ENCODE assay signal across 23 cellular contexts in genomic region chr4:39022241-39022640, GRCh38. TPM values are rescaled to one million over a fixed set of nuclear protein-coding genes. Genes with fewer than 3 reads are reported as not detected.
A peak's percentile ranks its signal among the peaks of the same experiment; 100 is the strongest.
DNase-seq lines count a peak whose midpoint lies in the region; ATAC-seq, FAIRE-seq and TF ChIP-seq lines count a peak whose summit lies in the region.
"Had no signal": no experiment of that assay in that cellular context is flagged by ENCODE, and none has a peak within 500 bp of the region (broad histone marks: within the 10 kb centered on the region; RNA-seq: fewer than 3 reads in every experiment).

No MANE protein-coding gene starts in this region.

- peak overlapping the region; percentile 25; the same call in 1 of the 2 replicates for H3K14ac ChIP-seq in IMR-90 (replicated peaks; ENCODE audit: low read depth, low read length)

- peaks cover 22% of the 10 kb centered on the region for H3K4me1 Mint-ChIP-seq in chondrocyte (ENCODE audit: low read depth)

- TF ChIP-seq RAD21 in IMR-90 (IDR thresholded peaks at IDR 0.05; ENCODE audit: low read length), result no peak

- no peak for TF ChIP-seq CTCF in IMR-90 (conservative IDR thresholded peaks at IDR 0.05; ENCODE audit: low read depth, low read length)
- TF ChIP-seq CTCF in chondrocyte (IDR thresholded peaks at IDR 0.05), result no peak
- TF ChIP-seq CTCF in brain microvascular endothelial cell (IDR thresholded peaks at IDR 0.05; ENCODE audit: low read depth, low read length, missing control alignments), result no peak

- peaks cover 3% of the 10 kb centered on the region; the same call in 1 of the 2 replicates for H3K4me1 ChIP-seq in IMR-90 (ENCODE audit: control insufficient read depth, insufficient read depth, low read length)
- H3K4me1 ChIP-seq: Caco-2 had no signal

- H2BK5ac ChIP-seq in IMR-90 (ENCODE audit: low read depth, low read length, poor library complexity, severe bottlenecking), result peak overlapping the region; percentile 67

- in situ Hi-C loops in IMR-90 (cut with MboI; ENCODE audit: low sequenced_read_pairs) (no loop called here), brain microvascular endothelial cell (cut with HindIII; ENCODE audit: low pct_ligation_motif_present, low sequenced_read_pairs) (no loop called here)

- H3K56ac ChIP-seq in IMR-90 (ENCODE audit: extremely low read depth, insufficient read depth, low read length), result 0 out of 2 replicates have a peak overlapping the region, but pooled peaks have one; percentile 62

- H2BK20ac ChIP-seq in IMR-90 (ENCODE audit: low read depth, low read length), result no peak overlapping the region; the same call in 1 of the 2 replicates

- H3K27ac ChIP-seq in IMR-90 (ENCODE audit: insufficient read depth, low read length) (no peak overlapping the region), brain microvascular endothelial cell (no peak overlapping the region)
- H3K27ac ChIP-seq: BLaER1 treated with 17β-estradiol and CSF1 and Interleukin-3, amounts not matched to agents 10 nM and 100 nM; C4-2B had no signal

- peak overlapping the region; percentile 23 for H3K27ac Mint-ChIP-seq in chondrocyte (ENCODE audit: unreplicated experiment)
- H3K27ac Mint-ChIP-seq: CD4-positive, alpha-beta T cell; CD8-positive, alpha-beta T cell had no signal

- H3K9me3 Mint-ChIP-seq in chondrocyte (ENCODE audit: low read depth), result peaks cover 5% of the 10 kb centered on the region

- no peak overlapping the region for H2AK9ac ChIP-seq in IMR-90 (replicated peaks; ENCODE audit: low read depth, low read length, poor library complexity)

- CTCF ChIA-PET in IMR-90 (lab: Yijun Ruan, JAX), result no interaction called here

- no peaks in the 10 kb centered on the region for H3K9me1 ChIP-seq in IMR-90 (ENCODE audit: insufficient read depth, low read length)

- H4K20me1 ChIP-seq in IMR-90 (ENCODE audit: insufficient read depth, low read length), result no peaks in the 10 kb centered on the region
- H4K20me1 ChIP-seq: BLaER1 treated with 17β-estradiol and CSF1 and Interleukin-3, amounts not matched to agents 10 nM and 100 nM had no signal

- H3K9me3 ChIP-seq in IMR-90 (ENCODE audit: control insufficient read depth, insufficient read depth, low read length), result no peaks in the 10 kb centered on the region
- H3K9me3 ChIP-seq: Caco-2 had no signal

- no peaks in the 10 kb centered on the region for H3K79me1 ChIP-seq in IMR-90 (ENCODE audit: low read depth in 1 of 2, low read length in 2 of 2)

- no CpG with 5 or more reads among the region's 2 CpGs for WGBS in IMR-90 (ENCODE audit: extremely low coverage in 2 of 2, insufficient read length in 1 of 2), 2 experiments

- no peak for TF ChIP-seq POLR2A in GM12892 (IDR thresholded peaks at IDR 0.05; ENCODE audit: low read depth, low read length)
- no peak for TF ChIP-seq POLR2A in IMR-90 (IDR thresholded peaks at IDR 0.05; ENCODE audit: low read depth, low read length)

- no TSS peak for BruUV-seq in IMR-90 (replicated peaks; lab: Mats Ljungman, UMichigan)

- H3K36me3 ChIP-seq in IMR-90 (ENCODE audit: control insufficient read depth, insufficient read depth, low read length) (no peaks in the 10 kb centered on the region), brain microvascular endothelial cell (replicated peaks) (peaks cover 5% of the 10 kb centered on the region)
- H3K36me3 ChIP-seq: BLaER1 treated with 17β-estradiol and CSF1 and Interleukin-3, amounts not matched to agents 10 nM and 100 nM had no signal

- no peaks in the 10 kb centered on the region for H3K27me3 Mint-ChIP-seq in chondrocyte (ENCODE audit: low read depth)
- H3K27me3 Mint-ChIP-seq: CD4-positive, alpha-beta T cell had no signal

- POLR2A ChIA-PET in IMR-90 (lab: Charles Lee; ENCODE audit: unreplicated experiment), result no interaction called here

- peak; percentile 17 for FAIRE-seq in GM12892 (lab: Jason Lieb, UNC)
- FAIRE-seq: A204.1, D721Med, G401.6, GM12891, GM18507 had no signal

- no peak overlapping the region for H3K23ac ChIP-seq in IMR-90 (ENCODE audit: low read depth, low read length)

- no peak overlapping the region; the same call in 1 of the 2 replicates for H4K91ac ChIP-seq in IMR-90 (ENCODE audit: insufficient read depth, low read depth, low read length)

- H3K4me3 Mint-ChIP-seq in chondrocyte (ENCODE audit: unreplicated experiment), result no peak overlapping the region
- H3K4me3 Mint-ChIP-seq: CD4-positive, alpha-beta T cell; CD8-positive, alpha-beta T cell had no signal

- no peaks in the 10 kb centered on the region for H3K36me3 Mint-ChIP-seq in chondrocyte (ENCODE audit: low read depth)

- H2BK15ac ChIP-seq in IMR-90 (ENCODE audit: low read depth, low read length), result peak overlapping the region; percentile 75; the same call in 2 of the 3 replicates

- no peaks in the 10 kb centered on the region for H3K27me3 ChIP-seq in IMR-90 (ENCODE audit: control insufficient read depth, insufficient read depth, low read length)
- H3K27me3 ChIP-seq in brain microvascular endothelial cell (replicated peaks), result no peaks in the 10 kb centered on the region
- H3K27me3 ChIP-seq: BLaER1 treated with 17β-estradiol and CSF1 and Interleukin-3, amounts not matched to agents 10 nM and 100 nM had no signal

- H2BK120ac ChIP-seq in IMR-90 (ENCODE audit: low read depth, low read length), result peak overlapping the region; percentile 37

- H2AFZ ChIP-seq in IMR-90 (replicated peaks; ENCODE audit: low read length, poor library complexity), result no peak overlapping the region

- peak overlapping the region; percentile 82; the same call in 1 of the 2 replicates for H3K18ac ChIP-seq in IMR-90 (ENCODE audit: low read depth, low read length)

- ATAC-seq in IMR-90 (ENCODE audit: low read depth), result no peak
- ATAC-seq: CD8-positive, alpha-beta T cell had no signal

- H3K4me2 ChIP-seq in IMR-90 (ENCODE audit: low read depth, low read length), result no peak overlapping the region
- H3K4me2 ChIP-seq: BLaER1 treated with 17β-estradiol and CSF1 and Interleukin-3, amounts not matched to agents 10 nM and 100 nM had no signal

- DNase-seq in GM12892 (ENCODE audit: insufficient read length), result no peak
- DNase-seq in IMR-90, result no peak
- no peak for DNase-seq in chondrocyte (ENCODE audit: low spot score)
- no peak for DNase-seq in NCI-H524 (lab: John Stamatoyannopoulos, UW)
- DNase-seq in brain microvascular endothelial cell, result no peak
- no peak for DNase-seq in NCI-H128 (lab: John Stamatoyannopoulos, UW; ENCODE audit: unreplicated experiment)
- DNase-seq in NCI-H146 (lab: John Stamatoyannopoulos, UW), result no peak
- DNase-seq: 8988T; ACHN; Caco-2; Calu3; CD4-positive, alpha-beta T cell; CD8-positive, alpha-beta T cell; DMS79 treated with DMSO at 0.1 percent for 48 hours; GF-D8 had no signal

- H3K4me3 ChIP-seq in IMR-90 (ENCODE audit: insufficient read depth, low read depth, low read length) (no peak overlapping the region), brain microvascular endothelial cell (ENCODE audit: low read depth, low read length) (no peak overlapping the region)
- H3K4me3 ChIP-seq: BLaER1 treated with 17β-estradiol and CSF1 and Interleukin-3, amounts not matched to agents 10 nM and 100 nM had no signal

- no peak overlapping the region for H4K8ac ChIP-seq in IMR-90 (ENCODE audit: low read depth in 2 of 2, low read length in 2 of 2)

- H2AK5ac ChIP-seq in IMR-90 (ENCODE audit: low read depth, low read length), result no peak overlapping the region

- intact Hi-C loops in IMR-90 (cut with micrococcal nuclease), result no loop called here

- dilution Hi-C loops in IMR-90 (cut with HindIII; ENCODE audit: low sequenced_read_pairs, unreplicated experiment), result no loop called here

- no peak overlapping the region for H3K9ac ChIP-seq in IMR-90 (ENCODE audit: low read depth, low read length)
- H3K9ac ChIP-seq: BLaER1 treated with 17β-estradiol and CSF1 and Interleukin-3, amounts not matched to agents 10 nM and 100 nM had no signal

- H3K4ac ChIP-seq in IMR-90 (ENCODE audit: low read depth, low read length), result peak overlapping the region; percentile 31; the same call in 1 of the 2 replicates

- H4K5ac ChIP-seq in IMR-90 (ENCODE audit: low read depth, low read length), result peak overlapping the region; percentile 70; the same call in 1 of the 2 replicates

TF ChIP-seq in IMR-90, 13 proteins besides CTCF, POLR2A, EP300 and RAD21:
- no peak for TF ChIP-seq USF2 (IDR thresholded peaks at IDR 0.05; ENCODE audit: low read depth, low read length)
- no peak for TF ChIP-seq MAFK (IDR thresholded peaks at IDR 0.05; ENCODE audit: low read depth, low read length)
- TF ChIP-seq SMC3 (IDR thresholded peaks at IDR 0.05; ENCODE audit: low read depth, low read length), result no peak
- TF ChIP-seq RFX5 (IDR thresholded peaks at IDR 0.05; ENCODE audit: low read depth, low read length), result no peak
- no peak for TF ChIP-seq MAZ (IDR thresholded peaks at IDR 0.05; ENCODE audit: borderline replicate concordance, low read depth, low read length)
- TF ChIP-seq ELK1 (IDR thresholded peaks at IDR 0.05; ENCODE audit: borderline replicate concordance, low read depth, low read length), result no peak
- TF ChIP-seq CEBPB (IDR thresholded peaks at IDR 0.05; ENCODE audit: low read depth, low read length), result no peak

RNA-seq across cellular contexts. Expression of gene TMEM156, which starts 10.0 kb away (rescaled TPM):
- 26.1 TPM for polyA plus RNA-seq in GM12892 (2012; ENCODE audit: missing spikeins)
- 0.54 and 0.83 TPM in 2 replicates for total RNA-seq in IMR-90 (2012; rRNA removed)
- polyA plus RNA-seq in IMR-90 (2012; rRNA removed), result 0.53 and 0.82 TPM in 2 replicates
- 0.07 and 0.15 TPM in 2 replicates for polyA plus RNA-seq in IMR-90 (2012; cell fraction: cytosol; rRNA removed)
- 0.03 and 0.30 TPM in 2 replicates for polyA plus RNA-seq in IMR-90 (2012; cell fraction: nucleus; rRNA removed; ENCODE audit: low replicate concordance)
- total RNA-seq in chondrocyte, result 0.32 to 0.36 TPM in 2 of 3 replicates, not detected in the other
- total RNA-seq: A673, Caco-2 had no signal

RNA-seq across cellular contexts. Expression of gene KLHL5, which starts 39.8 kb away (rescaled TPM):
- 10.7 TPM for polyA plus RNA-seq in GM12892 (2012; ENCODE audit: missing spikeins)
- total RNA-seq in IMR-90 (2012; rRNA removed), result 97.7 and 134 TPM in 2 replicates
- polyA plus RNA-seq in IMR-90 (2012; rRNA removed), result 45.4 and 58.8 TPM in 2 replicates
- polyA plus RNA-seq in IMR-90 (2012; cell fraction: cytosol; rRNA removed), result 23.8 and 24.5 TPM in 2 replicates
- 6.4 and 41.5 TPM in 2 replicates for polyA plus RNA-seq in IMR-90 (2012; cell fraction: nucleus; rRNA removed; ENCODE audit: low replicate concordance)
- 46.8 to 83.3 TPM (median 74.8 TPM) in 3 replicates for total RNA-seq in chondrocyte
